ENCODE assay signal across 8 cellular contexts in genomic region chr9:38620483-38621433, GRCh38.
DNase-seq lines count a peak whose midpoint lies in the region; ATAC-seq and TF ChIP-seq lines count a peak whose summit lies in the region.

TSS of gene ANKRD18A (minus strand) at chr9:38620596. CDS start at chr9:38620285, 311 bp downstream.

- H3K27me3 Mint-ChIP-seq in stimulated activated memory B cell treated with anti-CD40 and anti-IgM and Interleukin-4, amounts not matched to agents 10 μg/mL and 1 μg/mL and 100 μg/mL, for 72 hours = peaks cover 44% of the 10 kb centered on the region

- H3K4me1 ChIP-seq in muscle layer of colon (ENCODE audit: insufficient read depth, low read length) = no peaks in the 10 kb centered on the region

- H3K4me1 Mint-ChIP-seq in stimulated activated memory B cell treated with anti-CD40 and anti-IgM and Interleukin-4, amounts not matched to agents 10 μg/mL and 1 μg/mL and 100 μg/mL, for 72 hours = peaks cover 22% of the 10 kb centered on the region

- H3K27me3 ChIP-seq in muscle layer of colon (ENCODE audit: control insufficient read depth in 1 of 2, insufficient read depth in 2 of 2, low read length in 2 of 2) = peaks cover 8 to 40% of the 10 kb centered on the region in 2 donors

- no peaks in the 10 kb centered on the region for H3K36me3 Mint-ChIP-seq in stimulated activated memory B cell treated with anti-CD40 and anti-IgM and Interleukin-4, amounts not matched to agents 10 μg/mL and 1 μg/mL and 100 μg/mL, for 72 hours

- no peak within 1 kb of the TSS for H3K9ac ChIP-seq in muscle layer of colon (ENCODE audit: low read length)

- H3K27ac ChIP-seq in muscle layer of colon (ENCODE audit: low read depth, low read length) = no peak within 1 kb of the TSS

- peak within 1 kb of the TSS; percentile 45 to 66 for H3K4me3 ChIP-seq in muscle layer of colon (ENCODE audit: low read depth in 1 of 2, low read length in 2 of 2)

- ATAC-seq in GM19043 (IDR thresholded peaks at IDR 0.05; ENCODE audit: low read depth, unreplicated experiment) (peak; percentile 62), HG03439 (IDR thresholded peaks at IDR 0.05; ENCODE audit: unreplicated experiment) (peak; percentile 85)
- peak; percentile 88 for ATAC-seq in stimulated activated memory B cell treated with anti-CD40 and anti-IgM and Interleukin-4, amounts not matched to agents 10 μg/mL and 1 μg/mL and 100 μg/mL, for 72 hours

- H3K9me3 ChIP-seq in muscle layer of colon (ENCODE audit: low read length) = no peaks in the 10 kb centered on the region

- H3K27ac Mint-ChIP-seq in stimulated activated memory B cell treated with anti-CD40 and anti-IgM and Interleukin-4, amounts not matched to agents 10 μg/mL and 1 μg/mL and 100 μg/mL, for 72 hours = no peak within 1 kb of the TSS

- H3K9me3 Mint-ChIP-seq in stimulated activated memory B cell treated with anti-CD40 and anti-IgM and Interleukin-4, amounts not matched to agents 10 μg/mL and 1 μg/mL and 100 μg/mL, for 72 hours = peaks cover 5% of the 10 kb centered on the region

- DNase-seq in AG09319 (ENCODE audit: extremely low read depth, low read depth) (peak; percentile 7), NCI-H748 (lab: John Stamatoyannopoulos, UW; ENCODE audit: unreplicated experiment) (peak; percentile 92), fibroblast of gingiva (ENCODE audit: low read depth) (peak; percentile 17)
- DNase-seq in activated T-cell treated with anti-CD3 and anti-CD28 coated beads, Interleukin-2, amount 50 U/mL, for 1 hour = peak; percentile 75

- H3K4me3 Mint-ChIP-seq in stimulated activated memory B cell treated with anti-CD40 and anti-IgM and Interleukin-4, amounts not matched to agents 10 μg/mL and 1 μg/mL and 100 μg/mL, for 72 hours = peak within 1 kb of the TSS; percentile 83

- no peaks in the 10 kb centered on the region for H3K36me3 ChIP-seq in muscle layer of colon (ENCODE audit: insufficient read depth, low read length)

- peak; percentile 61 for TF ChIP-seq CTCF in AG09319 (IDR thresholded peaks at IDR 0.05; ENCODE audit: low read depth, low read length)

Comparison
In these comparisons a context has a peak if more than half of its experiments do, and no peak if none do; other contexts are left out.
1. DNase-seq: peak in every context shown above with its lines; median percentile 92 in NCI-H748; 75 in activated T-cell treated with anti-CD3 and anti-CD28 coated beads, Interleukin-2, amount 50 U/mL, for 1 hour; 17 in fibroblast of gingiva; 7 in AG09319.